In the genomic region with DNA sequence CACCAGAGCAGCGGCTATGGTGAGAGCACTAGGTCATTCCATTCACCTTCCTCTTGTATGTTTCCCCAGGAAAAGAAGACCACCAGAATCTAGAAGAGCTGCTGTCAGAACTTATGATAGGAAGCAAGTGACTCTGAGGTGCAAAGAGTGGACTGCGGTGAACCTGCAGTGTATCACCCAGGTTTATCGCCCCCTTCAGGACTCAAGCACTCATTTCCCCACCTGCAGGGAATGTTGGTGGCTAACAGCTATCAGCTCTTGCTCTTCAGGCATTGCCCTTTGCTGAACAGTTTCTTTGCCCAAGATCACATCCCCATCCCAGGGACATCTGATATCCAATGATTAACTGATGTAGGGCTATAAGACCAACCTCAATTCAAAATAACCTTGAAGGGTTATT, we compare ENCODE assay signal across 13 cellular contexts.
DNase-seq lines count a peak whose midpoint lies in the region; ATAC-seq and TF ChIP-seq lines count a peak whose summit lies in the region.
"Had no signal": no experiment of that assay in that cellular context is flagged by ENCODE, and none has a peak within 500 bp of the region (broad histone marks: within the 10 kb centered on the region; RNA-seq: fewer than 3 reads in every experiment).

No MANE protein-coding gene starts in this region.

- no peaks in the 10 kb centered on the region for H3K27me3 Mint-ChIP-seq in stimulated activated memory B cell treated with anti-CD40 and anti-IgM and Interleukin-4, amounts not matched to agents 10 μg/mL and 1 μg/mL and 100 μg/mL, for 72 hours

- H3K9me3 Mint-ChIP-seq in stimulated activated memory B cell treated with anti-CD40 and anti-IgM and Interleukin-4, amounts not matched to agents 10 μg/mL and 1 μg/mL and 100 μg/mL, for 72 hours = no peaks in the 10 kb centered on the region
- H3K9me3 Mint-ChIP-seq: activated naive CD8-positive, alpha-beta T cell treated with anti-CD3 and anti-CD28 coated beads for 36 hours had no signal

- H3K27ac Mint-ChIP-seq in stimulated activated memory B cell treated with anti-CD40 and anti-IgM and Interleukin-4, amounts not matched to agents 10 μg/mL and 1 μg/mL and 100 μg/mL, for 72 hours = peak overlapping the region; percentile 82
- H3K27ac Mint-ChIP-seq: activated naive CD8-positive, alpha-beta T cell treated with anti-CD3 and anti-CD28 coated beads for 36 hours had no signal

- H3K36me3 Mint-ChIP-seq in stimulated activated memory B cell treated with anti-CD40 and anti-IgM and Interleukin-4, amounts not matched to agents 10 μg/mL and 1 μg/mL and 100 μg/mL, for 72 hours = peaks cover 2% of the 10 kb centered on the region
- H3K36me3 Mint-ChIP-seq: activated naive CD8-positive, alpha-beta T cell treated with anti-CD3 and anti-CD28 coated beads for 36 hours had no signal

- TF ChIP-seq CTCF in Loucy (conservative IDR thresholded peaks at IDR 0.05; ENCODE audit: low read length) = peak; percentile 70
- peak; percentile 25 for TF ChIP-seq CTCF in choroid plexus epithelial cell (conservative IDR thresholded peaks at IDR 0.05; ENCODE audit: low read depth, low read length)

- no peaks in the 10 kb centered on the region for H3K36me3 ChIP-seq in Loucy (ENCODE audit: insufficient read depth, low read length)
- H3K36me3 ChIP-seq: MG63 had no signal

- no peak overlapping the region for H2AFZ ChIP-seq in Loucy (ENCODE audit: low read length)
- H2AFZ ChIP-seq: parathyroid adenoma had no signal

- peak; percentile 15 for DNase-seq in SKM-1 treated with dmso at 0.1 percent for 144 hours (lab: John Stamatoyannopoulos, UW; ENCODE audit: unreplicated experiment)
- DNase-seq in SKM-1 (lab: John Stamatoyannopoulos, UW; ENCODE audit: unreplicated experiment) = no peak
- no peak for DNase-seq in choroid plexus epithelial cell (ENCODE audit: low read depth)
- DNase-seq in mesenteric fat pad (ENCODE audit: low spot score) = no peak
- DNase-seq in ureter (ENCODE audit: low spot score) = no peak
- DNase-seq: activated CD4-positive, alpha-beta T cell treated with anti-CD3 and anti-CD28 coated beads for 48 hours; activated naive CD8-positive, alpha-beta T cell treated with anti-CD3 and anti-CD28 coated beads for 36 hours; islet precursor cell; MG63 had no signal

- no peak overlapping the region for H3K4me3 Mint-ChIP-seq in stimulated activated memory B cell treated with anti-CD40 and anti-IgM and Interleukin-4, amounts not matched to agents 10 μg/mL and 1 μg/mL and 100 μg/mL, for 72 hours
- H3K4me3 Mint-ChIP-seq: activated naive CD8-positive, alpha-beta T cell treated with anti-CD3 and anti-CD28 coated beads for 36 hours had no signal

- H3K27me3 ChIP-seq in Loucy (ENCODE audit: insufficient read depth, low read length, poor library complexity, severe bottlenecking) = no peaks in the 10 kb centered on the region
- H3K27me3 ChIP-seq: MG63 had no signal

- H3K79me2 ChIP-seq in Loucy (ENCODE audit: insufficient read depth, low read length) = no peaks in the 10 kb centered on the region
- H3K79me2 ChIP-seq: parathyroid adenoma had no signal

- no peak overlapping the region for H3K4me3 ChIP-seq in Loucy (ENCODE audit: low read length, poor library complexity, severe bottlenecking)
- no peak overlapping the region for H3K4me3 ChIP-seq in choroid plexus epithelial cell (ENCODE audit: low read depth, low read length)
- H3K4me3 ChIP-seq: MG63 had no signal

- no peaks in the 10 kb centered on the region for H3F3A ChIP-seq in Loucy (ENCODE audit: low read depth)

- H4K20me1 ChIP-seq in Loucy (ENCODE audit: insufficient read depth, low read length, poor library complexity, severe bottlenecking) = no peaks in the 10 kb centered on the region

- no peaks in the 10 kb centered on the region for H3K9me2 ChIP-seq in Loucy (replicated peaks; ENCODE audit: low read depth, low read length)

- no peaks in the 10 kb centered on the region for H3K9me3 ChIP-seq in Loucy (ENCODE audit: insufficient read depth, low read depth, low read length)

- H3K4me1 Mint-ChIP-seq in stimulated activated memory B cell treated with anti-CD40 and anti-IgM and Interleukin-4, amounts not matched to agents 10 μg/mL and 1 μg/mL and 100 μg/mL, for 72 hours = peaks cover 64% of the 10 kb centered on the region

- no peak overlapping the region for H3K9ac ChIP-seq in Loucy (ENCODE audit: low read depth, low read length, poor library complexity, severe bottlenecking)
- H3K9ac ChIP-seq: parathyroid adenoma had no signal

- H3K4me1 ChIP-seq in Loucy (ENCODE audit: insufficient read depth, low read length, poor library complexity, severe bottlenecking) = no peaks in the 10 kb centered on the region

- no peak for ATAC-seq in stimulated activated memory B cell treated with anti-CD40 and anti-IgM and Interleukin-4, amounts not matched to agents 10 μg/mL and 1 μg/mL and 100 μg/mL, for 72 hours
- ATAC-seq in GM19455 (IDR thresholded peaks at IDR 0.05; ENCODE audit: unreplicated experiment) = no peak

- H3K4me2 ChIP-seq in Loucy (ENCODE audit: low read depth, low read length, poor library complexity, severe bottlenecking) = no peak overlapping the region
